In the genomic region with DNA sequence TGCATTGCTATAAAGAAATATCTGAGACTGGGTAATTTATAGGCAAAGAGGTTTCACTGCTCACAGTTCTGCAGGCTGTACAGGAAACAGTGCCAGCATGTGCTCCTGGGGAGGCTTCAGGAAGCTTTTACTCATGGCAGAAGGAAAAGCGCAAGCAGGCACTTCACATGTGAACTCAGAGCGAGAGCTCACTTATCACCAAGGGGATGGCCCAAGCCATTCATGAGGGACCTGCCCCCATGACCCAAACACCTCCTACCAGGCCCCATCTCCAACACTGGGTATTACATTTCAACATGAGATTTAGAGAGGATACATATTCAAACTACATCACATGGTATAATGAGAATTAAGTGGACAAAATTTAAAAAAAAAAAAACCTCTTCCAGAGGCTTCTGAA, we compare ENCODE assay signal across 17 cellular contexts. TPM values are rescaled to one million over a fixed set of nuclear protein-coding genes. Genes with fewer than 3 reads are reported as not detected.
DNase-seq lines count a peak whose midpoint lies in the region; ATAC-seq and TF ChIP-seq lines count a peak whose summit lies in the region.
"Had no signal": no experiment of that assay in that cellular context is flagged by ENCODE, and none has a peak within 500 bp of the region (broad histone marks: within the 10 kb centered on the region; RNA-seq: fewer than 3 reads in every experiment).

No MANE protein-coding gene starts in this region.

- H3K27me3 ChIP-seq in SU-DHL-6 (ENCODE audit: low read length) (no peaks in the 10 kb centered on the region), mesendoderm (ENCODE audit: insufficient read depth, low read length, poor library complexity) (no peaks in the 10 kb centered on the region)
- H3K27me3 ChIP-seq: stomach had no signal

- peak overlapping the region; percentile 53 for H3K4me2 ChIP-seq in SU-DHL-6 (ENCODE audit: low read depth, low read length, poor library complexity, severe bottlenecking)
- no peak overlapping the region for H3K4me2 ChIP-seq in mesendoderm (ENCODE audit: low read length)

- no peak overlapping the region for H2BK5ac ChIP-seq in mesendoderm (ENCODE audit: low read length)

- no peak overlapping the region for H2AFZ ChIP-seq in SU-DHL-6 (ENCODE audit: low read depth, low read length, severe bottlenecking)

- peak; percentile 18 for DNase-seq in stimulated activated CD4-positive, alpha-beta T cell treated with anti-CD3 and anti-CD28 coated beads, Interleukin-4, amount 100 ng/mL, for 24 hours
- no peak for DNase-seq in stimulated activated CD4-positive, alpha-beta T cell treated with anti-CD3 and anti-CD28 coated beads, Interleukin-12 subunit alpha, Interleukin-12 subunit beta, amount 100 ng/mL, for 4 hours
- peak; percentile 21 for DNase-seq in mesendoderm
- DNase-seq: activated naive CD4-positive, alpha-beta T cell treated with anti-CD3 and anti-CD28 coated beads, Interleukin-2, amount 50 U/mL, for 16 hours; cerebellar nuclear complex; glutamatergic neuron; Kasumi-1; kidney; NCI-H1930; stimulated activated CD4-positive, alpha-beta T cell treated with anti-CD3 and anti-CD28 coated beads, Interleukin-4, amount 100 ng/mL, for 1 hour; stomach had no signal

- no peaks in the 10 kb centered on the region for H4K20me1 ChIP-seq in SU-DHL-6 (ENCODE audit: low read depth, low read length)

- H3F3A ChIP-seq in SU-DHL-6 (ENCODE audit: insufficient read depth), result peaks cover 48% of the 10 kb centered on the region

- no CpG with 5 or more reads among the region's 2 CpGs for WGBS in mesendoderm (ENCODE audit: extremely low coverage, insufficient coverage, low lambda C conversion rate)

- no peak overlapping the region for H4K8ac ChIP-seq in mesendoderm (ENCODE audit: low read depth, low read length)

- H2BK120ac ChIP-seq in mesendoderm (ENCODE audit: low read depth, low read length), result no peak overlapping the region

- no peak overlapping the region for H2BK15ac ChIP-seq in mesendoderm (replicated peaks; ENCODE audit: low read depth)

- peaks cover 16% of the 10 kb centered on the region for H3K79me1 ChIP-seq in mesendoderm (ENCODE audit: low read length)

- no peaks in the 10 kb centered on the region for H3K9me3 ChIP-seq in SU-DHL-6 (ENCODE audit: insufficient read depth, low read length)
- H3K9me3 ChIP-seq: stomach had no signal

- no peaks in the 10 kb centered on the region for H3K4me1 ChIP-seq in mesendoderm (ENCODE audit: control insufficient read depth, low read depth, low read length)

- H3K4me3 ChIP-seq in SU-DHL-6 (ENCODE audit: insufficient read depth, low read length, poor library complexity, severe bottlenecking) (no peak overlapping the region), mesendoderm (ENCODE audit: low read length) (no peak overlapping the region)
- H3K4me3 ChIP-seq: stomach had no signal

- no peak overlapping the region for H3K4ac ChIP-seq in mesendoderm (ENCODE audit: low read depth, low read length)

- peaks cover 96% of the 10 kb centered on the region for H3K79me2 ChIP-seq in SU-DHL-6 (ENCODE audit: insufficient read depth, low read length)
- H3K79me2 ChIP-seq in mesendoderm (ENCODE audit: control insufficient read depth, insufficient read depth, low read length), result peaks cover 24% of the 10 kb centered on the region

- no peak overlapping the region for H3K23ac ChIP-seq in mesendoderm (ENCODE audit: low read length)

- H3K56ac ChIP-seq in mesendoderm (ENCODE audit: low read length), result no peak overlapping the region

- no peak overlapping the region for H2AK5ac ChIP-seq in mesendoderm (ENCODE audit: low read length)

- H3K9ac ChIP-seq in SU-DHL-6 (ENCODE audit: low read length) (no peak overlapping the region; the same call in 1 of the 2 replicates), mesendoderm (ENCODE audit: low read length) (no peak overlapping the region)

- H4K5ac ChIP-seq in mesendoderm (ENCODE audit: low read length), result no peak overlapping the region

- peak overlapping the region; percentile 77 for H3K27ac ChIP-seq in SU-DHL-6 (ENCODE audit: low read depth, low read length)
- no peak overlapping the region for H3K27ac ChIP-seq in mesendoderm (ENCODE audit: low read depth, low read length)
- H3K27ac ChIP-seq: epithelial cell of prostate, VCaP had no signal

- H3K36me3 ChIP-seq in SU-DHL-6 (ENCODE audit: low read length), result 0 out of 2 replicates have a peak, but pooled peaks cover 2% of the 10 kb centered on the region
- H3K36me3 ChIP-seq in mesendoderm (ENCODE audit: control insufficient read depth, insufficient read depth, low read length), result no peaks in the 10 kb centered on the region

- no peak for TF ChIP-seq CTCF in SU-DHL-6 (IDR thresholded peaks at IDR 0.05; ENCODE audit: insufficient read depth, low read length, poor library complexity, severe bottlenecking)

- ATAC-seq in HG02970 (IDR thresholded peaks at IDR 0.05; ENCODE audit: low FRiP score, unreplicated experiment) (no peak), HG03025 (IDR thresholded peaks at IDR 0.05; ENCODE audit: low FRiP score, unreplicated experiment) (no peak), GM18907 (IDR thresholded peaks at IDR 0.05; ENCODE audit: unreplicated experiment) (no peak)

- H3K9me2 ChIP-seq in SU-DHL-6 (replicated peaks; ENCODE audit: insufficient read depth, low read length), result no peaks in the 10 kb centered on the region

- H3K18ac ChIP-seq in mesendoderm (ENCODE audit: low read length), result no peak overlapping the region

RNA-seq across cellular contexts. Expression of a gene that starts 13.7 kb away (rescaled TPM):
- polyA plus RNA-seq in mesendoderm (2013, experiment 1 of 2), result 45.4 TPM
- 46.2 TPM for polyA plus RNA-seq in mesendoderm (2013, experiment 2 of 2)
